In genomic region chr4:139015269-139015947, GRCh38 we compare ENCODE assay signal across 8 cellular contexts. TPM values are rescaled to one million over a fixed set of nuclear protein-coding genes. Genes with fewer than 3 reads are reported as not detected.
DNase-seq lines count a peak whose midpoint lies in the region; ATAC-seq, FAIRE-seq and TF ChIP-seq lines count a peak whose summit lies in the region.

Gene NOCT (plus strand): TSS chr4:139015781. CDS start chr4:139015982, 201 bp downstream.

- H3K4me3 ChIP-seq in BE2C (ENCODE audit: low read depth, low read length) (peak within 1 kb of the TSS; percentile 92), kidney (ENCODE audit: low read length in 2 of 2) (peak within 1 kb of the TSS; percentile 81 to 94)

- H3K4me1 ChIP-seq in BE2C (peaks cover 7% of the 10 kb centered on the region), kidney (ENCODE audit: control insufficient read depth in 1 of 2, insufficient read depth in 1 of 2, low read depth in 1 of 2, low read length in 2 of 2) (peaks cover 5 to 10% of the 10 kb centered on the region in 2 donors)

- H3K36me3 ChIP-seq in BE2C: peaks cover 9% of the 10 kb centered on the region
- no peaks in the 10 kb centered on the region for H3K36me3 ChIP-seq in kidney (ENCODE audit: control insufficient read depth in 1 of 2, insufficient read depth in 2 of 2, low read length in 2 of 2)

- no peaks in the 10 kb centered on the region for H3K27me3 ChIP-seq in BE2C

- peak within 1 kb of the TSS; percentile 80 to 82 for H3K9ac ChIP-seq in kidney (ENCODE audit: low read length in 2 of 2)

- H3K9me3 ChIP-seq in BE2C (no peaks in the 10 kb centered on the region), kidney (ENCODE audit: control insufficient read depth in 1 of 2, low read length in 2 of 2) (no peaks in the 10 kb centered on the region)

- peak; percentile 95 for ATAC-seq in HG03439 (IDR thresholded peaks at IDR 0.05; ENCODE audit: unreplicated experiment)

- TF ChIP-seq CTCF in BE2C (IDR thresholded peaks at IDR 0.05; ENCODE audit: low read depth, low read length) (no peak), kidney (IDR thresholded peaks at IDR 0.05; ENCODE audit: borderline replicate concordance, extremely low read depth, insufficient read depth) (peak; percentile 38)

- intact Hi-C loops in kidney (cut with DNase I): no loop called here

- DNase-seq in BE2C (peak; percentile 94), GM19238 (ENCODE audit: insufficient read length, low spot score) (peak; percentile 93), NCI-H510A (lab: John Stamatoyannopoulos, UW) (peak; percentile 71), cerebellar nuclear complex (lab: John Stamatoyannopoulos, UW) (peak; percentile 33 to 45), kidney (peak; percentile 96)
- peak; percentile 84 for DNase-seq in activated CD4-positive, alpha-beta T cell treated with anti-CD3 and anti-CD28 coated beads for 1 hour
- DNase-seq in stimulated activated CD4-positive, alpha-beta T cell treated with anti-CD3 and anti-CD28 coated beads, Interleukin-15, amount 100 ng/mL, for 1 hour (ENCODE audit: low read depth in 1 of 2, low spot score in 1 of 2): peak; percentile 78 to 86

- peak within 1 kb of the TSS; percentile 81 to 85 for H3K27ac ChIP-seq in kidney (ENCODE audit: low read depth in 2 of 2, low read length in 2 of 2)

- FAIRE-seq in kidney (lab: Jason Lieb, UNC): no peak

RNA-seq across cellular contexts. Expression of gene NOCT, which starts in this region (rescaled TPM):
- polyA plus RNA-seq in BE2C (2012; ENCODE audit: insufficient read depth, insufficient read length, low read depth): 15.5 TPM
- total RNA-seq in kidney: 4.3 TPM
- polyA plus RNA-seq in kidney (ENCODE audit: insufficient read depth, low read depth, low replicate concordance): 4.7 TPM

Comparison
In these comparisons a context has a peak if more than half of its experiments do, and no peak if none do; other contexts are left out.
1. Peak in every context shown above with its lines: DNase-seq, ATAC-seq, H3K4me3 ChIP-seq and H3K27ac ChIP-seq.
2. DNase-seq: peak in every context shown above with its lines; median percentile 96 in kidney; 94 in BE2C; 93 in GM19238; 84 in activated CD4-positive, alpha-beta T cell treated with anti-CD3 and anti-CD28 coated beads for 1 hour; 82 in stimulated activated CD4-positive, alpha-beta T cell treated with anti-CD3 and anti-CD28 coated beads, Interleukin-15, amount 100 ng/mL, for 1 hour; 71 in NCI-H510A; 39 in cerebellar nuclear complex.